In genomic region chr5:14364576-14365472, GRCh38 we compare ENCODE assay signal across 8 cellular contexts.
DNase-seq lines count a peak whose midpoint lies in the region; ATAC-seq and TF ChIP-seq lines count a peak whose summit lies in the region.

No MANE protein-coding gene starts in this region.

- H3K4me3 ChIP-seq in H7 (ENCODE audit: insufficient read depth, low read depth, low read length): no peak overlapping the region

- peaks cover 14% of the 10 kb centered on the region for H3K27me3 Mint-ChIP-seq in T-helper 17 cell

- H3K4me3 Mint-ChIP-seq in T-helper 17 cell: no peak overlapping the region

- H3K27me3 ChIP-seq in H7 (ENCODE audit: control insufficient read depth, insufficient read depth, low read length): no peaks in the 10 kb centered on the region

- H3K9me3 ChIP-seq in T-helper 17 cell (ENCODE audit: control insufficient read depth, low read length, poor library complexity, severe bottlenecking): no peaks in the 10 kb centered on the region

- H3K36me3 Mint-ChIP-seq in T-helper 17 cell (ENCODE audit: low read depth): peaks cover 2% of the 10 kb centered on the region

- peaks cover 34% of the 10 kb centered on the region for H3K4me1 Mint-ChIP-seq in T-helper 17 cell

- peak overlapping the region; percentile 81 for H3K27ac Mint-ChIP-seq in T-helper 17 cell

- H3K36me3 ChIP-seq in H7 (replicated peaks; ENCODE audit: control insufficient read depth, insufficient read depth, low read length): peaks cover 22% of the 10 kb centered on the region

- TF ChIP-seq CTCF in AG09319 (IDR thresholded peaks at IDR 0.05; ENCODE audit: low read depth, low read length): peak; percentile 44

- DNase-seq in AG09319 (ENCODE audit: extremely low read depth, low read depth) (no peak), H7 (peak; percentile 79), T-helper 17 cell (no peak), germinal center (ENCODE audit: low spot score) (peak; percentile 18), NOMO-1 treated with DMSO at 0.1 percent for 48 hours (lab: John Stamatoyannopoulos, UW; ENCODE audit: unreplicated experiment) (no peak), dedifferentiated amniotic fluid mesenchymal stem cell (ENCODE audit: extremely low spot score) (no peak), DMS79 treated with DMSO at 0.1 percent for 48 hours (lab: John Stamatoyannopoulos, UW) (no peak)

- ATAC-seq in T-helper 17 cell (no peak), GM18511 (IDR thresholded peaks at IDR 0.05; ENCODE audit: unreplicated experiment) (no peak)

Comparison
In these comparisons a context has a peak if more than half of its experiments do, and no peak if none do; other contexts are left out.
1. DNase-seq: peak in H7 (single experiment) and germinal center (single experiment); none in AG09319 (single experiment), T-helper 17 cell (0 of 3), NOMO-1 treated with DMSO at 0.1 percent for 48 hours (single experiment), dedifferentiated amniotic fluid mesenchymal stem cell (single experiment) and DMS79 treated with DMSO at 0.1 percent for 48 hours (single experiment).